21 cellular contexts compared by ENCODE assay signal in genomic region chr11:41457216-41458014, GRCh38. TPM values are rescaled to one million over a fixed set of nuclear protein-coding genes. Genes with fewer than 3 reads are reported as not detected.
"Had no signal": no experiment of that assay in that cellular context is flagged by ENCODE, and none has a peak within 500 bp of the region (broad histone marks: within the 10 kb centered on the region; RNA-seq: fewer than 3 reads in every experiment).

No MANE protein-coding gene starts in this region.

- H3K4me3 ChIP-seq: coronary artery, heart right ventricle, left ventricle myocardium inferior, lower lobe of right lung, stomach, thoracic aorta had no signal

- H3K27ac Mint-ChIP-seq: immature natural killer cell; memory B cell; naive thymus-derived CD4-positive, alpha-beta T cell; nephron progenitor cell had no signal

- H3K36me3 Mint-ChIP-seq: immature natural killer cell; memory B cell; naive thymus-derived CD4-positive, alpha-beta T cell had no signal

- ATAC-seq: heart right ventricle; lower lobe of right lung; naive thymus-derived CD4-positive, alpha-beta T cell had no signal

- H3K4me3 Mint-ChIP-seq: immature natural killer cell; memory B cell; naive thymus-derived CD4-positive, alpha-beta T cell; nephron progenitor cell had no signal

- H3K9me3 ChIP-seq: heart right ventricle, left ventricle myocardium inferior, lower lobe of right lung, neutrophil, stomach, thoracic aorta had no signal

- H3K27ac ChIP-seq: coronary artery, heart right ventricle, left ventricle myocardium inferior, lower lobe of right lung, neutrophil, stomach, thoracic aorta had no signal

- H3K36me3 ChIP-seq: heart right ventricle, left ventricle myocardium inferior, lower lobe of right lung, neutrophil, stomach, thoracic aorta had no signal

- H3K4me1 Mint-ChIP-seq: immature natural killer cell had no signal

- H3K4me1 ChIP-seq: heart right ventricle, left ventricle myocardium inferior, lower lobe of right lung had no signal

- H3K9me3 Mint-ChIP-seq: memory B cell, nephron progenitor cell had no signal

- DNase-seq: effector CD8-positive, alpha-beta T cell; foreskin melanocyte; heart right ventricle; immature natural killer cell; left ventricle myocardium inferior; lower lobe of right lung; midbrain; naive thymus-derived CD4-positive, alpha-beta T cell; nephron progenitor cell; small intestine; stimulated activated CD4-positive, alpha-beta T cell treated with anti-CD3 and anti-CD28 coated beads, Interleukin-12 subunit alpha, Interleukin-12 subunit beta, amount 100 ng/mL, for 4 hours; stimulated activated naive CD4-positive, alpha-beta T cell; stomach; trophoblast cell had no signal

RNA-seq across cellular contexts. Expression of gene LRRC4C, which starts 2.0 kb away (rescaled TPM):
- total RNA-seq: dermis microvascular lymphatic vessel endothelial cell; glomerular endothelial cell; naive thymus-derived CD4-positive, alpha-beta T cell; pulmonary artery endothelial cell had no signal
